ENCODE assay signal across 14 cellular contexts in the genomic region with DNA sequence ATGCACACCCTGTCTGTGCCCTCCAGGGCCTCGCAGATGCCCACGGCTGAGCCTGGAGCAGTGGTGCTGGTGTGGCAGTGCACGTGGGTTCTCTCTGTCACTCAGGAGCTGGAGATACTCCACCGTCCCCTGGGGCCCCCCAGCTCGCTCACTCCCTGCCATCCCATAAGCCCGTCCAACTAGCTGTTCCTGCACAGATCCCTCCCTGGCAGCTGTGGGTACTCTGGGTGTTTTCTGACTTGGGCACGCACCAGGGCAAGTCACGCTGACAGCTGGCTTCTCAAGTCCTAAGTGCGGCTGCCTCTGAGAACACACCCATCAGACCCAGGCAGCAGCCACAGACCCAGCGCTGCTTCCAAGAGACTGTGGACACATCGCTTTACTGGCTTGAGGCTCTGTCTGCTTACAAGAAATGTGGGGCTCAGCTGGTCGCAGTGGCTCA. TPM values are rescaled to one million over a fixed set of nuclear protein-coding genes. Genes with fewer than 3 reads are reported as not detected.
A peak's percentile ranks its signal among the peaks of the same experiment; 100 is the strongest.
DNase-seq lines count a peak whose midpoint lies in the region; ATAC-seq, FAIRE-seq and TF ChIP-seq lines count a peak whose summit lies in the region.
"Had no signal": no experiment of that assay in that cellular context is flagged by ENCODE, and none has a peak within 500 bp of the region (broad histone marks: within the 10 kb centered on the region; RNA-seq: fewer than 3 reads in every experiment).

No MANE protein-coding gene starts in this region.

- TF ChIP-seq CTCF in kidney (IDR thresholded peaks at IDR 0.05; ENCODE audit: borderline replicate concordance, extremely low read depth, insufficient read depth) (no peak), gastrocnemius medialis (IDR thresholded peaks at IDR 0.05 in 4 of 5, conservative IDR thresholded peaks at IDR 0.05 in 1 of 5) (no peak)

- peak; percentile 57 to 63 for ATAC-seq in gastrocnemius medialis
- no peak for ATAC-seq in HG03280 (IDR thresholded peaks at IDR 0.05; ENCODE audit: unreplicated experiment)
- no peak for ATAC-seq in GM21367 (IDR thresholded peaks at IDR 0.05; ENCODE audit: unreplicated experiment)

- peaks cover 63% of the 10 kb centered on the region for H3K36me3 ChIP-seq in MG63
- peaks cover 7 to 14% of the 10 kb centered on the region in 2 donors for H3K36me3 ChIP-seq in kidney (ENCODE audit: control insufficient read depth in 1 of 2, insufficient read depth in 2 of 2, low read length in 2 of 2)
- H3K36me3 ChIP-seq in gastrocnemius medialis: peaks cover 0 to 6% of the 10 kb centered on the region in 2 donors

- H3K4me1 ChIP-seq in kidney (ENCODE audit: control insufficient read depth in 1 of 2, insufficient read depth in 1 of 2, low read depth in 1 of 2, low read length in 2 of 2) (peaks cover 26 to 27% of the 10 kb centered on the region in 2 donors), gastrocnemius medialis (peaks cover 80 to 87% of the 10 kb centered on the region in 2 donors)

- H3K27ac ChIP-seq in cingulate gyrus (ENCODE audit: low read depth, low read length) (peak overlapping the region; percentile 100), kidney (ENCODE audit: low read depth in 2 of 2, low read length in 2 of 2) (no peak overlapping the region), gastrocnemius medialis (peak overlapping the region; percentile 91 to 95 (median 93))

- no peaks in the 10 kb centered on the region for H3K27me3 ChIP-seq in MG63
- H3K27me3 ChIP-seq in gastrocnemius medialis: no peaks in the 10 kb centered on the region

- no peak for FAIRE-seq in kidney (lab: Jason Lieb, UNC)

- no peak overlapping the region for H3K9ac ChIP-seq in kidney (ENCODE audit: low read length in 2 of 2)

- no peaks in the 10 kb centered on the region for H3K9me3 ChIP-seq in MG63
- H3K9me3 ChIP-seq in kidney (ENCODE audit: control insufficient read depth in 1 of 2, low read length in 2 of 2): no peaks in the 10 kb centered on the region
- no peaks in the 10 kb centered on the region for H3K9me3 ChIP-seq in gastrocnemius medialis

- TF ChIP-seq POLR2A in gastrocnemius medialis (IDR thresholded peaks at IDR 0.05): peak; percentile 64 to 67

- DNase-seq in MG63 (peak; percentile 28), kidney (peak; percentile 56), gastrocnemius medialis (peak; percentile 91)
- no peak for DNase-seq in activated naive CD4-positive, alpha-beta T cell treated with anti-CD3 and anti-CD28 coated beads, Interleukin-2, amount 50 U/mL, for 16 hours
- no peak for DNase-seq in activated CD4-positive, alpha-beta T cell treated with anti-CD3 and anti-CD28 coated beads, Interleukin-2, amount 50 U/mL, for 48 hours
- DNase-seq: DMS79 treated with DMSO at 0.1 percent for 48 hours; immature natural killer cell; Karpas-422; NCI-H2029; nephron progenitor cell; NK-92 treated with Interleukin-12 subunit alpha and Interleukin-12 subunit beta, amount 100 ng/mL, for 24 hours had no signal

- H3K4me3 ChIP-seq in MG63: no peak overlapping the region
- H3K4me3 ChIP-seq in kidney (ENCODE audit: low read length in 2 of 2): no peak overlapping the region
- H3K4me3 ChIP-seq in gastrocnemius medialis: no peak overlapping the region

- in situ Hi-C loops in gastrocnemius medialis (cut with MboI; ENCODE audit: low sequenced_read_pairs in 4 of 4): no loop called here

- intact Hi-C loops in kidney (cut with DNase I): no loop called here
- intact Hi-C loops in gastrocnemius medialis (cut with DNase I; ENCODE audit: low total_unique reads): loop anchor here (10.0 kb wide), 1 partner anchor 61 kb away; the partner anchor contains the start of gene SMIM5

RNA-seq across cellular contexts. Expression of gene ITGB4, which starts 25.4 kb away (rescaled TPM):
- total RNA-seq in MG63 (2014; rRNA removed; shearing (Covaris generic); ENCODE audit: low replicate concordance): not detected in 2 replicates
- 149 TPM for total RNA-seq in kidney
- polyA plus RNA-seq in kidney (ENCODE audit: insufficient read depth, low read depth, low replicate concordance): 15.7 TPM
- 10 to 100 TPM in 1 of 4 donors, 1 to 10 TPM in 3; 3.6 to 20.2 (median 6.3) TPM for total RNA-seq in gastrocnemius medialis

RNA-seq across cellular contexts. Expression of gene SAP30BP, which starts 28.7 kb away (rescaled TPM):
- 105 and 108 TPM in 2 replicates for total RNA-seq in MG63 (2014; rRNA removed; shearing (Covaris generic); ENCODE audit: low replicate concordance)
- total RNA-seq in kidney (95.1 TPM), gastrocnemius medialis (10 to 100 TPM; 42.0 to 64.0 (median 50.1) TPM)
- 62.9 TPM for polyA plus RNA-seq in kidney (ENCODE audit: insufficient read depth, low read depth, low replicate concordance)

RNA-seq across cellular contexts. Expression of gene RECQL5, which starts 28.9 kb away (rescaled TPM):
- total RNA-seq in MG63 (2014; rRNA removed; shearing (Covaris generic); ENCODE audit: low replicate concordance): 16.8 and 23.0 TPM in 2 replicates
- total RNA-seq in kidney (51.6 TPM), gastrocnemius medialis (10 to 100 TPM in 1 of 4 donors, 1 to 10 TPM in 3; 5.3 to 17.5 (median 7.4) TPM)
- 40.0 TPM for polyA plus RNA-seq in kidney (ENCODE audit: insufficient read depth, low read depth, low replicate concordance)

Comparison
In these comparisons a context has a peak if more than half of its experiments do, and no peak if none do; other contexts are left out.
1. DNase-seq: peak in MG63 (single experiment), kidney (single experiment) and gastrocnemius medialis (2 of 2); none in activated naive CD4-positive, alpha-beta T cell treated with anti-CD3 and anti-CD28 coated beads, Interleukin-2, amount 50 U/mL, for 16 hours (single experiment) and activated CD4-positive, alpha-beta T cell treated with anti-CD3 and anti-CD28 coated beads, Interleukin-2, amount 50 U/mL, for 48 hours (0 of 2).
2. H3K27ac ChIP-seq: peak in cingulate gyrus (single experiment) and gastrocnemius medialis (4 of 4); none in kidney (0 of 2).
3. ATAC-seq: peak in gastrocnemius medialis (2 of 2); none in HG03280 (single experiment) and GM21367 (single experiment).